In genomic region chr15:43824302-43825246, GRCh38 we compare ENCODE assay signal across 8 cellular contexts. TPM values are rescaled to one million over a fixed set of nuclear protein-coding genes. Genes with fewer than 3 reads are reported as not detected.
DNase-seq lines count a peak whose midpoint lies in the region; ATAC-seq, FAIRE-seq and TF ChIP-seq lines count a peak whose summit lies in the region.

Gene MFAP1 (minus strand): TSS chr15:43824690. CDS start chr15:43824569, 121 bp downstream.

- peaks cover 80% of the 10 kb centered on the region for H3K4me1 Mint-ChIP-seq in activated T-cell treated with anti-CD3 and anti-CD28 coated beads, Interleukin-2, amount 50 U/mL, for 72 hours (ENCODE audit: low read depth)

- peak within 1 kb of the TSS; percentile 86 for H3K27ac Mint-ChIP-seq in activated T-cell treated with anti-CD3 and anti-CD28 coated beads, Interleukin-2, amount 50 U/mL, for 72 hours

- no peaks in the 10 kb centered on the region for H3K9me3 ChIP-seq in KOPT-K1 (ENCODE audit: insufficient read depth, low read length, poor library complexity, severe bottlenecking)
- no peaks in the 10 kb centered on the region for H3K9me3 ChIP-seq in esophagus muscularis mucosa
- no peaks in the 10 kb centered on the region for H3K9me3 ChIP-seq in muscle layer of duodenum (ENCODE audit: control insufficient read depth in 1 of 2, low read length in 2 of 2)

- TF ChIP-seq POLR2A in esophagus muscularis mucosa (IDR thresholded peaks at IDR 0.05; ENCODE audit: low read depth), result peak; percentile 53

- peaks cover 26% of the 10 kb centered on the region for H3K36me3 ChIP-seq in KOPT-K1 (ENCODE audit: insufficient read depth, low read length)
- no peaks in the 10 kb centered on the region for H3K36me3 ChIP-seq in esophagus muscularis mucosa
- H3K36me3 ChIP-seq in muscle layer of duodenum (ENCODE audit: control insufficient read depth in 1 of 2, insufficient read depth in 2 of 2, low read length in 2 of 2), result peaks cover 0 to 3% of the 10 kb centered on the region in 2 donors

- H3K4me1 ChIP-seq in esophagus muscularis mucosa (peaks cover 28 to 71% (median 62%) of the 10 kb centered on the region in 4 donors), muscle layer of duodenum (ENCODE audit: control insufficient read depth in 1 of 2, insufficient read depth in 2 of 2, low read length in 2 of 2) (peaks cover 5 to 26% of the 10 kb centered on the region in 2 donors)

- WGBS in esophagus muscularis mucosa, result 10% methylated on average over 44 of the region's 46 CpGs

- H3K27ac ChIP-seq in KOPT-K1 (ENCODE audit: low read depth, low read length, poor library complexity, severe bottlenecking), result peak within 1 kb of the TSS; percentile 88
- peak within 1 kb of the TSS; percentile 87 to 92 (median 90) for H3K27ac ChIP-seq in esophagus muscularis mucosa (replicated peaks in 1 of 4)
- H3K27ac ChIP-seq in muscle layer of duodenum (ENCODE audit: low read length), result peak within 1 kb of the TSS; percentile 97

- H3K36me3 Mint-ChIP-seq in activated T-cell treated with anti-CD3 and anti-CD28 coated beads, Interleukin-2, amount 50 U/mL, for 72 hours (ENCODE audit: insufficient read depth in 2 of 2), result peaks cover 22 to 30% of the 10 kb centered on the region in 2 donors

- H3K4me3 ChIP-seq in esophagus muscularis mucosa (peak within 1 kb of the TSS; percentile 65 to 86 (median 77)), muscle layer of duodenum (ENCODE audit: low read depth in 1 of 2, low read length in 2 of 2) (peak within 1 kb of the TSS; percentile 70 to 97)

- peak within 1 kb of the TSS; percentile 95 to 98 for H3K4me3 Mint-ChIP-seq in activated T-cell treated with anti-CD3 and anti-CD28 coated beads, Interleukin-2, amount 50 U/mL, for 72 hours

- H3K27me3 Mint-ChIP-seq in activated T-cell treated with anti-CD3 and anti-CD28 coated beads, Interleukin-2, amount 50 U/mL, for 72 hours (ENCODE audit: low read depth), result no peaks in the 10 kb centered on the region

- no peaks in the 10 kb centered on the region for H3K27me3 ChIP-seq in esophagus muscularis mucosa
- no peaks in the 10 kb centered on the region for H3K27me3 ChIP-seq in muscle layer of duodenum (ENCODE audit: low read depth, low read length)

- no peaks in the 10 kb centered on the region for H3K9me3 Mint-ChIP-seq in activated T-cell treated with anti-CD3 and anti-CD28 coated beads, Interleukin-2, amount 50 U/mL, for 72 hours

- DNase-seq in DMS153 (lab: John Stamatoyannopoulos, UW) (peak; percentile 83), RCC 7860 (ENCODE audit: low spot score) (peak; percentile 95), esophagus muscularis mucosa (ENCODE audit: extremely low spot score) (peak; percentile 97)
- peak; percentile 91 to 92 for DNase-seq in activated T-cell treated with anti-CD3 and anti-CD28 coated beads, Interleukin-2, amount 50 U/mL, for 72 hours
- peak; percentile 88 to 92 for DNase-seq in stimulated activated CD8-positive, alpha-beta memory T cell treated with anti-CD3 and anti-CD28 coated beads, Interleukin-7, amount 100 ng/mL, for 4 hours (ENCODE audit: low read depth in 2 of 2)

- no peak for TF ChIP-seq EP300 in esophagus muscularis mucosa (IDR thresholded peaks at IDR 0.05)

- intact Hi-C loops in esophagus muscularis mucosa (cut with DNase I), result no loop called here

- TF ChIP-seq CTCF in esophagus muscularis mucosa (IDR thresholded peaks at IDR 0.05), result peak in 1 of 3 experiments; percentile 19

- peak; percentile 84 for FAIRE-seq in RCC 7860 (lab: Jason Lieb, UNC)

- ATAC-seq in GM21737 (IDR thresholded peaks at IDR 0.05; ENCODE audit: unreplicated experiment), result peak; percentile 70
- peak; percentile 83 to 88 for ATAC-seq in activated T-cell treated with anti-CD3 and anti-CD28 coated beads, Interleukin-2, amount 50 U/mL, for 72 hours (replicated peaks in 1 of 2)

RNA-seq across cellular contexts. Expression of gene MFAP1, which starts in this region (rescaled TPM):
- total RNA-seq in activated T-cell treated with anti-CD3 and anti-CD28 coated beads, Interleukin-2, amount 50 U/mL, for 72 hours, result 10 to 100 TPM; 34.1 to 34.5 TPM
- total RNA-seq in esophagus muscularis mucosa, result 10 to 100 TPM; 18.6 to 21.3 (median 19.7) TPM

Comparison
In these comparisons a context has a peak if more than half of its experiments do, and no peak if none do; other contexts are left out.
1. Peak in every context shown above with its lines: DNase-seq, ATAC-seq, H3K4me3 ChIP-seq and H3K27ac ChIP-seq.